13 cellular contexts compared by ENCODE assay signal in the genomic region with DNA sequence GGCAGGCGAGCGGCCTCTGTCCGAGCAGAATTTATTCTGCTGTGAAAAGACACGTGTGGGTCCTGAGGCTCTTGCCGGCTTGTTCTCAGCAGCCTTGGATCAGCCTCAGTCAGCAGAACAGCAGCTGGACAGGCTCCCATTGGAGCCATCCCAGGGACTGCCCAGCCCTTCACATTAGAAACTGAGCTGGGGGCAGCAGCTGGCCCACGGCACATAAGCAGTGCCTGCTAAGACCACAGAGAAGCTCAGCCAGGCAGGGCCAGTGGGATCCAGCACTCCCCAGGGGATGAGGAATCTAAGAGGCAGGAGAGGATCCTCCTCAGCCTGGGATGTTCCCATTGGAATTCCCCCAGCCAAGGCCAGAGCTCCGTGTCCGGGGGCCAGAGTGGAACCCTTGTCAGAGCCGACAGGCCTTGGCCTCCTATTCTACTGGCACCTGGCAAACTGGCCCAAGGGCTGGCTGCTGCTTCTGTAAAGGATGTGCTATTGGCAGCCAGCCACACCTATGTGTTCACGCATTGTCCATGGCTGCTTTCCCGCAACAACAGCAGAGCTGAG. TPM values are rescaled to one million over a fixed set of nuclear protein-coding genes. Genes with fewer than 3 reads are reported as not detected.
DNase-seq lines count a peak whose midpoint lies in the region; ATAC-seq and TF ChIP-seq lines count a peak whose summit lies in the region.
"Had no signal": no experiment of that assay in that cellular context is flagged by ENCODE, and none has a peak within 500 bp of the region (broad histone marks: within the 10 kb centered on the region; RNA-seq: fewer than 3 reads in every experiment).

No MANE protein-coding gene starts in this region.

- H3F3A ChIP-seq in SK-N-SH (replicated peaks; ENCODE audit: insufficient read depth): no peaks in the 10 kb centered on the region

- intact Hi-C loops in left ventricle myocardium superior (cut with micrococcal nuclease): no loop called here
- intact Hi-C loops in thyroid gland (cut with DNase I): no loop called here

- TF ChIP-seq POLR2A in thyroid gland (IDR thresholded peaks at IDR 0.05): no peak

- H3K4me3 ChIP-seq in SK-N-SH (ENCODE audit: low read depth in 2 of 2, low read length in 1 of 2) (no peak overlapping the region), thyroid gland (replicated peaks in 1 of 3) (no peak overlapping the region)

- TF ChIP-seq CTCF in SK-N-SH (IDR thresholded peaks at IDR 0.05): no peak
- no peak for TF ChIP-seq CTCF in thyroid gland (IDR thresholded peaks at IDR 0.05)

- H3K27ac ChIP-seq in SK-N-SH (ENCODE audit: low read depth in 2 of 2, low read length in 1 of 2): peak overlapping the region in 1 of 2 experiments; percentile 83; a peak in 2 of 4 replicates
- no peak overlapping the region for H3K27ac ChIP-seq in thyroid gland
- H3K27ac ChIP-seq: brain microvascular endothelial cell, foreskin keratinocyte had no signal

- no peak overlapping the region for H3K9ac ChIP-seq in SK-N-SH

- H3K4me2 ChIP-seq in SK-N-SH: no peak overlapping the region

- H3K9me3 ChIP-seq in SK-N-SH (no peaks in the 10 kb centered on the region), thyroid gland (no peaks in the 10 kb centered on the region)

- WGBS in SK-N-SH (ENCODE audit: low lambda C conversion rate): 38% methylated on average over 6 of the region's 11 CpGs
- WGBS in thyroid gland, 2 donors: 37 to 53% methylated on average over 7 of the region's 11 CpGs

- H3K36me3 ChIP-seq in SK-N-SH (replicated peaks in 1 of 2; ENCODE audit: control insufficient read depth in 1 of 2, insufficient read depth in 2 of 2, low read length in 1 of 2) (no peaks in the 10 kb centered on the region), thyroid gland (no peaks in the 10 kb centered on the region)
- H3K36me3 ChIP-seq: brain microvascular endothelial cell had no signal

- no peaks in the 10 kb centered on the region for H3K9me2 ChIP-seq in SK-N-SH

- ATAC-seq in SK-N-SH treated with all-trans-retinoic acid at 6 μM for 48 hours: peak; percentile 14; the same call in 2 of the 3 replicates
- peak; percentile 56 for ATAC-seq in left ventricle myocardium superior
- ATAC-seq in HG02938 (IDR thresholded peaks at IDR 0.05; ENCODE audit: unreplicated experiment): no peak
- ATAC-seq: activated CD8-positive, alpha-beta T cell treated with anti-CD3 and anti-CD28 coated beads, Interleukin-2, amount 10 ng/mL, durations not matched to agents 7 days and 5 days; foreskin keratinocyte had no signal

- H2AFZ ChIP-seq in SK-N-SH (ENCODE audit: low read depth): no peak overlapping the region

- H3K4me1 ChIP-seq in SK-N-SH (ENCODE audit: control insufficient read depth in 1 of 2, insufficient read depth in 2 of 2, low read depth in 1 of 2, low read length in 1 of 2) (peaks cover 0 to 59% of the 10 kb centered on the region in 2 experiments; a peak in 1 of 4 replicates), thyroid gland (peaks cover 6 to 14% of the 10 kb centered on the region in 2 donors)
- H3K4me1 ChIP-seq: foreskin keratinocyte had no signal

- DNase-seq in SK-N-SH (no peak), anterior cingulate cortex (lab: John Stamatoyannopoulos, UW) (peak in 48 of 58 donors; percentile 28 to 82 (median 63)), left ventricle myocardium superior (no peak), thyroid gland (peak; percentile 41 to 61)
- DNase-seq in activated CD8-positive, alpha-beta memory T cell treated with anti-CD3 and anti-CD28 coated beads for 24 hours: no peak
- no peak for DNase-seq in activated CD8-positive, alpha-beta memory T cell treated with anti-CD3 and anti-CD28 coated beads, Interleukin-2, amount 50 U/mL, for 48 hours
- DNase-seq: activated CD8-positive, alpha-beta T cell treated with anti-CD3 and anti-CD28 coated beads, Interleukin-2, amount 10 ng/mL, durations not matched to agents 7 days and 5 days; brain microvascular endothelial cell; NCI-H2171; SW 1271 had no signal

- H4K20me1 ChIP-seq in SK-N-SH (ENCODE audit: insufficient read depth): no peaks in the 10 kb centered on the region

- no peak for TF ChIP-seq EP300 in SK-N-SH (IDR thresholded peaks at IDR 0.05; ENCODE audit: borderline replicate concordance in 1 of 2, low read depth in 1 of 2, low read length in 1 of 2)

- CTCF ChIA-PET in SK-N-SH (lab: Yijun Ruan, JAX): interaction anchor here (0.9 to 2.5 kb wide), 3 partner anchors 30 to 93 kb away, joined by 3 to 11 read pairs (median 4); no protein-coding TSS in a partner anchor

- H3K27me3 ChIP-seq in SK-N-SH (ENCODE audit: insufficient read depth): no peaks in the 10 kb centered on the region
- no peaks in the 10 kb centered on the region for H3K27me3 ChIP-seq in thyroid gland
- H3K27me3 ChIP-seq: brain microvascular endothelial cell, foreskin keratinocyte had no signal

- no peaks in the 10 kb centered on the region for H3K79me2 ChIP-seq in SK-N-SH (ENCODE audit: insufficient read depth)

- POLR2A ChIA-PET in SK-N-SH (lab: Yijun Ruan, JAX): interaction anchor here (0.7 kb wide), 1 partner anchor 11 kb away, joined by 3 read pairs; no protein-coding TSS in a partner anchor

- no peak for TF ChIP-seq RAD21 in SK-N-SH (IDR thresholded peaks at IDR 0.05; ENCODE audit: low read length)

TF ChIP-seq in SK-N-SH treated with all-trans-retinoic acid at 6 μM for 48 hours, 23 proteins besides CTCF, POLR2A, EP300 and RAD21:
- no peak for TF ChIP-seq ZFP30 (CRISPR knock-in tag; IDR thresholded peaks at IDR 0.05)
- TF ChIP-seq, protein P1, sequence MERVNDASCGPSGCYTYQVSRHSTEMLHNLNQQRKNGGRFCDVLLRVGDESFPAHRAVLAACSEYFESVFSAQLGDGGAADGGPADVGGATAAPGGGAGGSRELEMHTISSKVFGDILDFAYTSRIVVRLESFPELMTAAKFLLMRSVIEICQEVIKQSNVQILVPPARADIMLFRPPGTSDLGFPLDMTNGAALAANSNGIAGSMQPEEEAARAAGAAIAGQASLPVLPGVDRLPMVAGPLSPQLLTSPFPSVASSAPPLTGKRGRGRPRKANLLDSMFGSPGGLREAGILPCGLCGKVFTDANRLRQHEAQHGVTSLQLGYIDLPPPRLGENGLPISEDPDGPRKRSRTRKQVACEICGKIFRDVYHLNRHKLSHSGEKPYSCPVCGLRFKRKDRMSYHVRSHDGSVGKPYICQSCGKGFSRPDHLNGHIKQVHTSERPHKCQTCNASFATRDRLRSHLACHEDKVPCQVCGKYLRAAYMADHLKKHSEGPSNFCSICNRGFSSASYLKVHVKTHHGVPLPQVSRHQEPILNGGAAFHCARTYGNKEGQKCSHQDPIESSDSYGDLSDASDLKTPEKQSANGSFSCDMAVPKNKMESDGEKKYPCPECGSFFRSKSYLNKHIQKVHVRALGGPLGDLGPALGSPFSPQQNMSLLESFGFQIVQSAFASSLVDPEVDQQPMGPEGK (CRISPR knock-in tag; IDR thresholded peaks at IDR 0.05; ENCODE audit: borderline replicate concordance): no peak

TF ChIP-seq in SK-N-SH, 30 proteins besides CTCF, POLR2A, EP300 and RAD21 (continues in another document):
- TF ChIP-seq MEF2A (IDR thresholded peaks at IDR 0.05; ENCODE audit: borderline replicate concordance, low read depth) (no peak), ELF1 (IDR thresholded peaks at IDR 0.05) (no peak), EZH2phosphoT487 (IDR thresholded peaks at IDR 0.05; ENCODE audit: borderline replicate concordance, low read depth) (no peak), SMC3 (IDR thresholded peaks at IDR 0.05; ENCODE audit: low read depth, low read length) (no peak), NRF1 (IDR thresholded peaks at IDR 0.05; ENCODE audit: low read depth, low read length) (no peak), RCOR1 (IDR thresholded peaks at IDR 0.05; ENCODE audit: low read length) (no peak)
- TF ChIP-seq, protein P2, sequence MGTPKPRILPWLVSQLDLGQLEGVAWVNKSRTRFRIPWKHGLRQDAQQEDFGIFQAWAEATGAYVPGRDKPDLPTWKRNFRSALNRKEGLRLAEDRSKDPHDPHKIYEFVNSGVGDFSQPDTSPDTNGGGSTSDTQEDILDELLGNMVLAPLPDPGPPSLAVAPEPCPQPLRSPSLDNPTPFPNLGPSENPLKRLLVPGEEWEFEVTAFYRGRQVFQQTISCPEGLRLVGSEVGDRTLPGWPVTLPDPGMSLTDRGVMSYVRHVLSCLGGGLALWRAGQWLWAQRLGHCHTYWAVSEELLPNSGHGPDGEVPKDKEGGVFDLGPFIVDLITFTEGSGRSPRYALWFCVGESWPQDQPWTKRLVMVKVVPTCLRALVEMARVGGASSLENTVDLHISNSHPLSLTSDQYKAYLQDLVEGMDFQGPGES (IDR thresholded peaks at IDR 0.05; ENCODE audit: low read depth, low read length): no peak
- TF ChIP-seq, protein P3, sequence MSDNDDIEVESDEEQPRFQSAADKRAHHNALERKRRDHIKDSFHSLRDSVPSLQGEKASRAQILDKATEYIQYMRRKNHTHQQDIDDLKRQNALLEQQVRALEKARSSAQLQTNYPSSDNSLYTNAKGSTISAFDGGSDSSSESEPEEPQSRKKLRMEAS (IDR thresholded peaks at IDR 0.05; ENCODE audit: low read depth): no peak
- TF ChIP-seq, protein P4, sequence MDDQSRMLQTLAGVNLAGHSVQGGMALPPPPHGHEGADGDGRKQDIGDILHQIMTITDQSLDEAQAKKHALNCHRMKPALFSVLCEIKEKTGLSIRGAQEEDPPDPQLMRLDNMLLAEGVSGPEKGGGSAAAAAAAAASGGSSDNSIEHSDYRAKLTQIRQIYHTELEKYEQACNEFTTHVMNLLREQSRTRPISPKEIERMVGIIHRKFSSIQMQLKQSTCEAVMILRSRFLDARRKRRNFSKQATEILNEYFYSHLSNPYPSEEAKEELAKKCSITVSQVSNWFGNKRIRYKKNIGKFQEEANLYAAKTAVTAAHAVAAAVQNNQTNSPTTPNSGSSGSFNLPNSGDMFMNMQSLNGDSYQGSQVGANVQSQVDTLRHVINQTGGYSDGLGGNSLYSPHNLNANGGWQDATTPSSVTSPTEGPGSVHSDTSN (IDR thresholded peaks at IDR 0.05): no peak

RNA-seq across cellular contexts. Expression of a gene that starts 18.2 kb away (rescaled TPM):
- polyA plus RNA-seq in SK-N-SH (2012; rRNA removed): 0.23 and 0.39 TPM in 2 replicates
- 0.12 and 0.47 TPM in 2 replicates for polyA plus RNA-seq in SK-N-SH (2012; cell fraction: cytosol; rRNA removed)
- polyA plus RNA-seq in SK-N-SH (2012; cell fraction: nucleus; rRNA removed): 0.20 and 0.26 TPM in 2 replicates
- 1.2 TPM for total RNA-seq in left ventricle myocardium superior
- total RNA-seq in thyroid gland: 1 to 10 TPM; 4.0 to 8.6 (median 5.9) TPM

Comparison
In these comparisons a context has a peak if more than half of its experiments do, and no peak if none do; other contexts are left out.
1. DNase-seq: peak in anterior cingulate cortex (48 of 58) and thyroid gland (2 of 2); none in SK-N-SH (single experiment), left ventricle myocardium superior (single experiment), activated CD8-positive, alpha-beta memory T cell treated with anti-CD3 and anti-CD28 coated beads for 24 hours (single experiment) and activated CD8-positive, alpha-beta memory T cell treated with anti-CD3 and anti-CD28 coated beads, Interleukin-2, amount 50 U/mL, for 48 hours (single experiment).